Comparison of ENCODE assay signal across 8 cellular contexts in genomic region chr11:119101759-119102423, GRCh38. TPM values are rescaled to one million over a fixed set of nuclear protein-coding genes. Genes with fewer than 3 reads are reported as not detected.
DNase-seq lines count a peak whose midpoint lies in the region; ATAC-seq and TF ChIP-seq lines count a peak whose summit lies in the region.

DPAGT1 (minus strand) TSS chr11:119101853; CDS start chr11:119101655, 198 bp downstream.

- H3K27ac ChIP-seq in left lung, result peak within 1 kb of the TSS; percentile 92 to 95

- ATAC-seq in GM19372 (IDR thresholded peaks at IDR 0.05; ENCODE audit: low read depth, unreplicated experiment) (peak; percentile 78), HG03521 (IDR thresholded peaks at IDR 0.05; ENCODE audit: unreplicated experiment) (peak; percentile 72), left lung (peak; percentile 93)

- H3K9me3 ChIP-seq in left lung, result no peaks in the 10 kb centered on the region

- H3K36me3 ChIP-seq in BJ (ENCODE audit: control insufficient read depth, insufficient read depth, low read length), result peaks cover 4% of the 10 kb centered on the region
- peaks cover 0 to 17% of the 10 kb centered on the region in 2 donors for H3K36me3 ChIP-seq in left lung

- H3K27me3 ChIP-seq in BJ (ENCODE audit: control insufficient read depth, insufficient read depth, low read length), result no peaks in the 10 kb centered on the region
- no peaks in the 10 kb centered on the region for H3K27me3 ChIP-seq in left lung

- TF ChIP-seq CTCF in BJ (IDR thresholded peaks at IDR 0.05; ENCODE audit: insufficient read depth, low read depth, low read length), result no peak
- no peak for TF ChIP-seq CTCF in left lung (IDR thresholded peaks at IDR 0.05)

- CTCF ChIA-PET in BJ (lab: Yijun Ruan, JAX), result interaction anchor here (0.7 to 2.2 kb wide), 11 partner anchors 21 to 236 kb away, joined by 3 to 10 read pairs (median 4); partner anchors contain the start of gene TRAPPC4

- peaks cover 22 to 43% of the 10 kb centered on the region in 2 donors for H3K4me1 ChIP-seq in left lung

- POLR2A ChIA-PET in BJ (lab: Charles Lee), result interaction anchor here (0.6 to 1.0 kb wide), 5 partner anchors 9 to 291 kb away, joined by 3 to 14 read pairs (median 9); no protein-coding TSS in a partner anchor

- intact Hi-C loops in left lung (cut with DNase I), result no loop called here

- DNase-seq in BJ (ENCODE audit: low read depth) (peak; percentile 80), NCI-H748 (lab: John Stamatoyannopoulos, UW; ENCODE audit: unreplicated experiment) (peak; percentile 96), dermis microvascular lymphatic vessel endothelial cell (ENCODE audit: low read depth in 2 of 2) (peak; percentile 90 to 98), left lung (peak; percentile 92 to 93)
- DNase-seq in activated CD4-positive, alpha-beta T cell treated with anti-CD3 and anti-CD28 coated beads, Interleukin-2, amount 50 U/mL, for 24 hours (ENCODE audit: low read depth in 1 of 2, low spot score in 1 of 2), result peak; percentile 72 to 83
- DNase-seq in stimulated activated CD4-positive, alpha-beta T cell treated with anti-CD3 and anti-CD28 coated beads, Interleukin-2, amount 100 ng/mL, for 4 hours (ENCODE audit: low read depth), result peak; percentile 76

- H3K4me3 ChIP-seq in BJ (ENCODE audit: low read depth, low read length) (peak within 1 kb of the TSS; percentile 76), left lung (peak within 1 kb of the TSS; percentile 73 to 87)

RNA-seq across cellular contexts. Expression of gene DPAGT1, which starts in this region (rescaled TPM):
- 67.4 and 75.6 TPM in 2 replicates for polyA plus RNA-seq in BJ (2011; rRNA removed)
- polyA minus RNA-seq in BJ (2011; rRNA and poly(A)+ RNA removed), result 48.9 and 101 TPM in 2 replicates
- 10.5 and 17.6 TPM in 2 replicates for total RNA-seq in dermis microvascular lymphatic vessel endothelial cell
- total RNA-seq in left lung, result 10 to 100 TPM; 50.3 to 56.2 TPM

Comparison
In these comparisons a context has a peak if more than half of its experiments do, and no peak if none do; other contexts are left out.
1. Peak in every context shown above with its lines: DNase-seq, ATAC-seq, H3K4me3 ChIP-seq and H3K27ac ChIP-seq.